Comparison of ENCODE assay signal across 8 cellular contexts in genomic region chr14:105092124-105092911, GRCh38. TPM values are rescaled to one million over a fixed set of nuclear protein-coding genes. Genes with fewer than 3 reads are reported as not detected.
DNase-seq lines count a peak whose midpoint lies in the region; ATAC-seq lines count a peak whose summit lies in the region.

No MANE protein-coding gene starts in this region.

- DNase-seq in activated T-cell treated with anti-CD3 and anti-CD28 coated beads, Interleukin-2, amount 50 U/mL, for 24 hours: no peak
- DNase-seq in activated T-cell treated with anti-CD3 and anti-CD28 coated beads, Interleukin-2, amount 50 U/mL, for 1 hour: no peak
- DNase-seq in activated naive CD4-positive, alpha-beta T cell treated with anti-CD3 and anti-CD28 coated beads, Interleukin-2, amount 50 U/mL, for 72 hours (ENCODE audit: low spot score in 2 of 2): no peak
- no peak for DNase-seq in iPS DF 6.9 (ENCODE audit: low read depth, low spot score)
- DNase-seq in CD1c-positive myeloid dendritic cell (ENCODE audit: extremely low spot score): no peak
- DNase-seq in activated gamma-delta T cell (lab: John Stamatoyannopoulos, UW): no peak

- H3K9me3 ChIP-seq in iPS DF 6.9 (ENCODE audit: control insufficient read depth, insufficient read depth, low read length): no peaks in the 10 kb centered on the region

- no peaks in the 10 kb centered on the region for H3K36me3 Mint-ChIP-seq in activated T-cell treated with anti-CD3 and anti-CD28 coated beads, Interleukin-2, amount 50 U/mL, for 24 hours (ENCODE audit: low read depth)
- H3K36me3 Mint-ChIP-seq in activated naive CD4-positive, alpha-beta T cell treated with anti-CD3 and anti-CD28 coated beads, Interleukin-2, amount 50 U/mL, for 72 hours: no peaks in the 10 kb centered on the region
- no peaks in the 10 kb centered on the region for H3K36me3 Mint-ChIP-seq in stimulated activated memory B cell treated with anti-CD40 and anti-IgM and Interleukin-4, amounts not matched to agents 10 μg/mL and 1 μg/mL and 100 μg/mL, for 72 hours

- no peak overlapping the region for H3K27ac Mint-ChIP-seq in activated T-cell treated with anti-CD3 and anti-CD28 coated beads, Interleukin-2, amount 50 U/mL, for 24 hours
- peak overlapping the region; percentile 62 to 91 for H3K27ac Mint-ChIP-seq in activated naive CD4-positive, alpha-beta T cell treated with anti-CD3 and anti-CD28 coated beads, Interleukin-2, amount 50 U/mL, for 72 hours
- H3K27ac Mint-ChIP-seq in stimulated activated memory B cell treated with anti-CD40 and anti-IgM and Interleukin-4, amounts not matched to agents 10 μg/mL and 1 μg/mL and 100 μg/mL, for 72 hours: peak overlapping the region; percentile 79

- peaks cover 12% of the 10 kb centered on the region; the same call in 1 of the 2 replicates for H3K27me3 ChIP-seq in iPS DF 6.9 (ENCODE audit: control insufficient read depth, insufficient read depth, low read length)

- peak overlapping the region; percentile 55; the same call in 1 of the 2 replicates for H3K4me3 ChIP-seq in iPS DF 6.9 (ENCODE audit: low read length)

- no CpG with 5 or more reads among the region's 25 CpGs for WGBS in iPS DF 6.9 (ENCODE audit: insufficient coverage, insufficient read length)

- no peaks in the 10 kb centered on the region for H3K36me3 ChIP-seq in iPS DF 6.9 (ENCODE audit: control insufficient read depth, insufficient read depth, low read length)

- H3K27me3 Mint-ChIP-seq in activated T-cell treated with anti-CD3 and anti-CD28 coated beads, Interleukin-2, amount 50 U/mL, for 24 hours: peaks cover 2% of the 10 kb centered on the region
- H3K27me3 Mint-ChIP-seq in stimulated activated memory B cell treated with anti-CD40 and anti-IgM and Interleukin-4, amounts not matched to agents 10 μg/mL and 1 μg/mL and 100 μg/mL, for 72 hours: peaks cover 22% of the 10 kb centered on the region

- no peak overlapping the region for H3K27ac ChIP-seq in iPS DF 6.9 (ENCODE audit: low read length)

- peak overlapping the region; percentile 80 for H3K4me3 Mint-ChIP-seq in activated T-cell treated with anti-CD3 and anti-CD28 coated beads, Interleukin-2, amount 50 U/mL, for 24 hours
- peak overlapping the region; percentile 85 for H3K4me3 Mint-ChIP-seq in stimulated activated memory B cell treated with anti-CD40 and anti-IgM and Interleukin-4, amounts not matched to agents 10 μg/mL and 1 μg/mL and 100 μg/mL, for 72 hours

- H3K9me3 Mint-ChIP-seq in activated T-cell treated with anti-CD3 and anti-CD28 coated beads, Interleukin-2, amount 50 U/mL, for 24 hours: no peaks in the 10 kb centered on the region
- no peaks in the 10 kb centered on the region for H3K9me3 Mint-ChIP-seq in activated naive CD4-positive, alpha-beta T cell treated with anti-CD3 and anti-CD28 coated beads, Interleukin-2, amount 50 U/mL, for 72 hours
- H3K9me3 Mint-ChIP-seq in stimulated activated memory B cell treated with anti-CD40 and anti-IgM and Interleukin-4, amounts not matched to agents 10 μg/mL and 1 μg/mL and 100 μg/mL, for 72 hours: no peaks in the 10 kb centered on the region

- peaks cover 9% of the 10 kb centered on the region; the same call in 1 of the 2 replicates for H3K4me1 ChIP-seq in iPS DF 6.9 (ENCODE audit: control insufficient read depth, insufficient read depth, low read length)

- ATAC-seq in activated naive CD4-positive, alpha-beta T cell treated with anti-CD3 and anti-CD28 coated beads, Interleukin-2, amount 50 U/mL, for 72 hours: no peak
- ATAC-seq in stimulated activated memory B cell treated with anti-CD40 and anti-IgM and Interleukin-4, amounts not matched to agents 10 μg/mL and 1 μg/mL and 100 μg/mL, for 72 hours: no peak
- ATAC-seq in GM21515 (IDR thresholded peaks at IDR 0.05; ENCODE audit: unreplicated experiment): no peak

- peaks cover 25% of the 10 kb centered on the region for H3K4me1 Mint-ChIP-seq in activated T-cell treated with anti-CD3 and anti-CD28 coated beads, Interleukin-2, amount 50 U/mL, for 24 hours (ENCODE audit: low read depth)
- H3K4me1 Mint-ChIP-seq in stimulated activated memory B cell treated with anti-CD40 and anti-IgM and Interleukin-4, amounts not matched to agents 10 μg/mL and 1 μg/mL and 100 μg/mL, for 72 hours: peaks cover 40% of the 10 kb centered on the region

RNA-seq across cellular contexts. Expression of gene GPR132, which starts 27.1 kb away (rescaled TPM):
- 10 to 100 TPM; 24.9 to 32.6 TPM for total RNA-seq in activated naive CD4-positive, alpha-beta T cell treated with anti-CD3 and anti-CD28 coated beads, Interleukin-2, amount 50 U/mL, for 72 hours
